1 cellular context compared by ENCODE assay signal in genomic region chr1:151401860-151402259, GRCh38.
TF ChIP-seq lines count a peak whose summit lies in the region.

No MANE protein-coding gene starts in this region.

TF ChIP-seq in HepG2, 621 proteins besides CTCF, POLR2A, EP300 and RAD21:
- 0 out of 2 replicates have a peak, but pooled peaks have one; percentile 4 for TF ChIP-seq RBFOX2 (IDR thresholded peaks at IDR 0.05; ENCODE audit: low read depth, low read length)
- TF ChIP-seq MAFK (conservative IDR thresholded peaks at IDR 0.05 in 1 of 2, IDR thresholded peaks at IDR 0.05 in 1 of 2; ENCODE audit: low read length in 2 of 2): peak in 1 of 2 experiments; percentile 23; a peak in 1 of 4 replicates
- TF ChIP-seq ZNF292 (CRISPR knock-in tag; IDR thresholded peaks at IDR 0.05; ENCODE audit: borderline replicate concordance, low read depth): no peak
